ENCODE assay signal across 14 cellular contexts in the genomic region with DNA sequence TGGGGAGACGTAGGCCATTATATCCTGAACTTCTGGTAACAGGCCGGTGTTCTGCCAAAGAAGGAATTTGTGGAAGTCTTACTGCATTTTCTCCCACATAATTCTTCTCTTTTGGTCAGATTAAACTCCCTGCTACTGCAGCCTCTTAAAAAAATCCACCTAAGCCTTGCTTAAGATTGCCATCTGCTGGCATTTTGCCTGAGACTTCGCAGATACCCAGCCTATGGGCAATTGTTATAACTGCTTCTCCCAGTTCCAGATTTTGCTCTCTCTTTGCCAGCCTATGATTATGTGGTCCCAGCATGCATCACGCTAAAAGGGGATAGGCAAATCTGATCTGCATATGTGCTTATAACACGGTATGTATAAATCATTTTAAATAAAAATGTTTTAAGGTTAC.
DNase-seq lines count a peak whose midpoint lies in the region; ATAC-seq and TF ChIP-seq lines count a peak whose summit lies in the region.
"Had no signal": no experiment of that assay in that cellular context is flagged by ENCODE, and none has a peak within 500 bp of the region (broad histone marks: within the 10 kb centered on the region; RNA-seq: fewer than 3 reads in every experiment).

No MANE protein-coding gene starts in this region.

- H3K4me3 ChIP-seq in WERI-Rb-1 (ENCODE audit: low read depth, low read length): no peak overlapping the region
- H3K4me3 ChIP-seq in retinal pigment epithelial cell (ENCODE audit: low read length): no peak overlapping the region
- H3K4me3 ChIP-seq: left ventricle myocardium inferior, tibial nerve had no signal

- H3K9me3 ChIP-seq in WERI-Rb-1 (ENCODE audit: severe bottlenecking): no peaks in the 10 kb centered on the region
- H3K9me3 ChIP-seq: neutrophil, tibial nerve had no signal

- DNase-seq in NCI-H1417 (lab: John Stamatoyannopoulos, UW) (peak; percentile 4 to 38 (median 8)), NCI-H1417 treated with DMSO at 0.1 percent for 48 hours (lab: John Stamatoyannopoulos, UW) (no peak), NCI-H226 (peak; percentile 7), WERI-Rb-1 (peak; percentile 50), retinal pigment epithelial cell (ENCODE audit: low read depth) (peak; percentile 39)
- DNase-seq in activated CD4-positive, alpha-beta T cell treated with anti-CD3 and anti-CD28 coated beads, Interleukin-2, amount 50 U/mL, for 48 hours: no peak
- DNase-seq: activated T-cell treated with anti-CD3 and anti-CD28 coated beads, Interleukin-2, amount 50 U/mL, for 72 hours; HFFc6; left ventricle myocardium inferior had no signal

- no peak for ATAC-seq in GM21576 (IDR thresholded peaks at IDR 0.05; ENCODE audit: unreplicated experiment)
- ATAC-seq in GM21786 (IDR thresholded peaks at IDR 0.05; ENCODE audit: unreplicated experiment): no peak
- ATAC-seq: activated T-cell treated with anti-CD3 and anti-CD28 coated beads, Interleukin-2, amount 50 U/mL, for 72 hours; effector memory CD8-positive, alpha-beta T cell had no signal

- TF ChIP-seq CTCF in WERI-Rb-1 (IDR thresholded peaks at IDR 0.05; ENCODE audit: low read depth, low read length) (peak; percentile 36; the same call in 1 of the 2 replicates), retinal pigment epithelial cell (conservative IDR thresholded peaks at IDR 0.05; ENCODE audit: low read depth, low read length) (no peak)

- H3K36me3 ChIP-seq in WERI-Rb-1: no peaks in the 10 kb centered on the region
- H3K36me3 ChIP-seq: left ventricle myocardium inferior, neutrophil, tibial nerve had no signal

- no peaks in the 10 kb centered on the region for H3K27me3 ChIP-seq in WERI-Rb-1 (ENCODE audit: insufficient read depth, low read depth, severe bottlenecking)
- H3K27me3 ChIP-seq: neutrophil, tibial nerve had no signal

- no peak overlapping the region for H3K27ac ChIP-seq in WERI-Rb-1
- H3K27ac ChIP-seq: left ventricle myocardium inferior, neutrophil, tibial nerve had no signal

Comparison
In these comparisons a context has a peak if more than half of its experiments do, and no peak if none do; other contexts are left out.
1. DNase-seq: peak in NCI-H1417 (3 of 3), NCI-H226 (single experiment), WERI-Rb-1 (single experiment) and retinal pigment epithelial cell (single experiment); none in NCI-H1417 treated with DMSO at 0.1 percent for 48 hours (single experiment) and activated CD4-positive, alpha-beta T cell treated with anti-CD3 and anti-CD28 coated beads, Interleukin-2, amount 50 U/mL, for 48 hours (0 of 2).